ENCODE assay signal across 18 cellular contexts in the genomic region with DNA sequence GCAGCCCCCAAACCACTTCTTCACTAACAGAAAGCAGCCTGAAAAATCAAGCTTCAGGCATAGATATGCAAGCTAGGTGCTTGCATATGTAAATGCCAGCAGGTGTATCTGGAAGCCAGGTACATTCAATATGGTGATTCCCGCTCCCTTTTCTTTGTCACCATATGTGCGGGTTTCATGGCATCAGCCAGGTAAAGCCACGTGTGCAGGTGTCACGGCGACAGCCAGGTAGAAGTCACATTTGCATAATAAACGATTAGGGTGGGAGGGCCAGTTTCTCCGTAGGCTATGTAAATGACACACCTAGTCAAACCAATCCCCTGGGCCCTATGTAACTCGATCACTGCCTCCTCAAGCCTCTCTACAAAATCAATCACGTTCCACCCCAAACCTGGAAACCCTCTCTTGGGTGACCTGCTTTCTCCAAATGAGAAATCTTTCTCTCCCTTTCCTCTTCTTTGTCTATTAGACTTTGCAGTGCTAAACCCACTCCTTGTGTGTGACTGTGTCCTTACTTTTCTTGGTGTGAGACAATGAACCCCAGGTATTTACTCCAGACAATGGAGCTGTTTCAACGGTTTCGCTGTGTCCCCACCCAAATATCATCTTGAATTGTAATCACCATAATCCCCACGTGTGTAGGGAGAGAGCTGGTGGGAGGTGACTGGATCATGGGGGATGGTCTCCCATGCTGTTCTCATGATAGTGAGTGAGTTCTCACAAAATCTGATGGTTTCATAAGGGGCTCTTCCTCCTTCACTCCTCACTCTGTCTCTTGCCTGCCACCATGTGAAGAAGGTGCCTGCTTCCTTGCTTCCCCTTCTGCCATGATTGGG. TPM values are rescaled to one million over a fixed set of nuclear protein-coding genes. Genes with fewer than 3 reads are reported as not detected.
DNase-seq lines count a peak whose midpoint lies in the region; ATAC-seq lines count a peak whose summit lies in the region.
"Had no signal": no experiment of that assay in that cellular context is flagged by ENCODE, and none has a peak within 500 bp of the region (broad histone marks: within the 10 kb centered on the region; RNA-seq: fewer than 3 reads in every experiment).

No MANE protein-coding gene starts in this region.

- no peak for ATAC-seq in GM19452 (IDR thresholded peaks at IDR 0.05; ENCODE audit: unreplicated experiment)
- ATAC-seq: K562, Panc1, Right ventricle myocardium inferior had no signal

- DNase-seq in NCI-H1436 (lab: John Stamatoyannopoulos, UW) (peak; percentile 13), NCI-H1436 treated with DMSO at 0.1 percent for 48 hours (lab: John Stamatoyannopoulos, UW) (no peak), NCI-H526 (lab: John Stamatoyannopoulos, UW) (peak; percentile 94 to 96), iPS DF 4.7 (ENCODE audit: extremely low read depth, low spot score) (peak; percentile 95), ureter (ENCODE audit: low spot score) (peak; percentile 3), D341Med (ENCODE audit: low spot score) (no peak), NCI-H226 (no peak)
- DNase-seq: CD8-positive, alpha-beta memory T cell; NCI-H1092 treated with DMSO at 0.1 percent for 48 hours; NCI-H187 treated with DMSO at 0.1 percent for 48 hours; NCI-H524 treated with DMSO at 0.1 percent for 48 hours; SK-N-SH had no signal

RNA-seq across cellular contexts. Expression of a gene that starts 44.6 kb away (rescaled TPM):
- total RNA-seq in ureter = not detected
- total RNA-seq: CD8-positive, alpha-beta memory T cell; HT-29; K562; Right ventricle myocardium inferior; T-helper 1 cell treated with Interleukin-12 subunit alpha and Interleukin-12 subunit beta and Interleukin-4 antibody, amounts not matched to agents 30 ng/mL and 1 ng/mL, for 36 hours had no signal

Comparison
In these comparisons a context has a peak if more than half of its experiments do, and no peak if none do; other contexts are left out.
1. DNase-seq: peak in NCI-H1436 (single experiment), NCI-H526 (2 of 2), iPS DF 4.7 (single experiment) and ureter (single experiment); none in NCI-H1436 treated with DMSO at 0.1 percent for 48 hours (single experiment), D341Med (single experiment) and NCI-H226 (single experiment).